Comparison of ENCODE assay signal across 8 cellular contexts in the genomic region with DNA sequence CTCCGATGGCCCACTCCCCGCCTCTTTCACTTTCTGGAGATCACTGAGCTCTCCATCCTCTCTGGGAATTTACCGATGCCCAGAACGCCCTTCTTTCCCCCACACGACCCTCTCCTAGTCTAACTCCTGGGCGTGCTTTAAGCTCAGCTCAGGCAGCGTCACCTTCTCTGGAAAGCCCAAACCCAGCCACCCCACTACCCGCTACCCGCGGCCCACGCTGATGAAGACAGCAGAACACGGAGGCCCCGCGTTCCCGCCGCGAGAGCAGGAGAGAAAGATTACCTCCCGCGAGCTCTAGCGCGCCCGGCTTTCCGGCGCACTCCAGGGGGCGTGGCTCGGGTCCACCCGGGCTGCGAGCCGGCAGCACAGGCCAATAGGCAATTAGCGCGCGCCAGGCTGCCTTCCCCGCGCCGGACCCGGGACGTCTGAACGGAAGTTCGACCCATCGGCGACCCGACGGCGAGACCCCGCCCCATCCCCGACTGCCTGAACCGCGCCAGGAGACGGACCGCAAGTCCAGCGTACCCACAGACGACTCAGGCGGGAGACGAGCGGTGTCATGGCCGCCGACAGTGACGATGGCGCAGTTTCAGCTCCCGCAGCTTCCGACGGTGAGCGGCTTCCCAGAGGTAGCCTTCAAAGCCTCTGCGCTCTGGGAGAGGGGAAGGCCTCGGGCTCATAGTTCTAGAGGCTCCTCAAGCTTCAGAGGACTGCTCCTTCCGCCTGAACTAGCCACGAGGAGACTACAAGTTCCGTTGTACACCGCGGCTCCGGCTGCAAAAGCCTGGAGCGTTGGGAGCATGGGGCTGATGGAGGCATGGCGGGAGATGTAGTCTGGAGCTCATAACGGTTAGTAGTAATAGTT. TPM values are rescaled to one million over a fixed set of nuclear protein-coding genes. Genes with fewer than 3 reads are reported as not detected.
DNase-seq lines count a peak whose midpoint lies in the region; TF ChIP-seq lines count a peak whose summit lies in the region.

A gene (minus strand): TSS at position 747 of the 865 bp plus-strand sequence. CDS start 5,935 bp downstream, outside the sequence.
A gene (plus strand): TSS at position 477 of the 865 bp plus-strand sequence. CDS start 83 bp downstream, at position 560.

- H3K4me1 Mint-ChIP-seq in neural progenitor cell = peaks cover 38% of the 10 kb centered on the region

- peak within 1 kb of the TSS; percentile 68 for H3K4me3 ChIP-seq in HFF-Myc (replicated peaks; ENCODE audit: low read depth, low read length)
- peak within 1 kb of the TSS; percentile 67 for H3K4me3 ChIP-seq in neural progenitor cell
- H3K4me3 ChIP-seq in stomach smooth muscle (ENCODE audit: low read length in 2 of 2) = peak within 1 kb of the TSS; percentile 68 to 97

- peaks cover 31% of the 10 kb centered on the region for H3K4me1 ChIP-seq in neural progenitor cell
- peaks cover 20% of the 10 kb centered on the region for H3K4me1 ChIP-seq in stomach smooth muscle (ENCODE audit: control insufficient read depth, insufficient read depth, low read length)

- no peaks in the 10 kb centered on the region for H3K9me3 ChIP-seq in neural progenitor cell (ENCODE audit: low read depth)
- no peaks in the 10 kb centered on the region for H3K9me3 ChIP-seq in stomach smooth muscle (ENCODE audit: control insufficient read depth in 2 of 2, low read length in 2 of 2)

- H3K9ac ChIP-seq in neural progenitor cell = peak within 1 kb of the TSS; percentile 80
- H3K9ac ChIP-seq in stomach smooth muscle (ENCODE audit: low read length in 2 of 2) = peak within 1 kb of the TSS; percentile 92 to 99

- no peak for TF ChIP-seq CTCF in HFF-Myc (IDR thresholded peaks at IDR 0.05; ENCODE audit: low read depth, low read length, missing control alignments)
- TF ChIP-seq CTCF in neural progenitor cell (IDR thresholded peaks at IDR 0.05) = no peak

- peak within 1 kb of the TSS; percentile 99 for H3K4me3 Mint-ChIP-seq in neural progenitor cell

- peaks cover 39% of the 10 kb centered on the region for H3F3A ChIP-seq in neural progenitor cell (ENCODE audit: low read depth)

- H3K36me3 ChIP-seq in neural progenitor cell (no peaks in the 10 kb centered on the region), stomach smooth muscle (ENCODE audit: control insufficient read depth in 2 of 2, insufficient read depth in 2 of 2, low read length in 2 of 2) (peaks cover 25 to 29% of the 10 kb centered on the region in 2 donors)

- DNase-seq in GM04503 (ENCODE audit: low read depth) (peak; percentile 51), HFF-Myc (ENCODE audit: extremely low read depth, low read depth) (peak; percentile 70), NAMALWA (ENCODE audit: low spot score) (peak; percentile 94), SK-MEL-5 (ENCODE audit: low read depth, low spot score) (peak; percentile 85), foreskin melanocyte (peak; percentile 94), neural progenitor cell (ENCODE audit: low spot score) (peak; percentile 96)
- DNase-seq in activated naive CD4-positive, alpha-beta T cell treated with Interleukin-2 at 50 U/mL for 16 hours = peak; percentile 94

- H3K4me2 ChIP-seq in neural progenitor cell = peak within 1 kb of the TSS; percentile 86

- no peaks in the 10 kb centered on the region for H3K9me3 Mint-ChIP-seq in neural progenitor cell

- H3K27ac ChIP-seq in neural progenitor cell (peak within 1 kb of the TSS; percentile 88), stomach smooth muscle (ENCODE audit: low read length) (peak within 1 kb of the TSS; percentile 98)

- H2AFZ ChIP-seq in neural progenitor cell (replicated peaks) = peak within 1 kb of the TSS; percentile 82

- peaks cover 65% of the 10 kb centered on the region for H3K79me2 ChIP-seq in neural progenitor cell (ENCODE audit: low read depth)

- H3K27me3 ChIP-seq in neural progenitor cell (no peaks in the 10 kb centered on the region), stomach smooth muscle (ENCODE audit: control insufficient read depth in 1 of 2, insufficient read depth in 2 of 2, low read length in 2 of 2) (no peaks in the 10 kb centered on the region)

- peak within 1 kb of the TSS; percentile 98 for H3K27ac Mint-ChIP-seq in neural progenitor cell

- no peaks in the 10 kb centered on the region for H4K20me1 ChIP-seq in neural progenitor cell (ENCODE audit: low read depth)

- H3K27me3 Mint-ChIP-seq in neural progenitor cell (ENCODE audit: insufficient read depth, low read depth) = peaks cover 2% of the 10 kb centered on the region

- H3K36me3 Mint-ChIP-seq in neural progenitor cell = peaks cover 25% of the 10 kb centered on the region

- in situ Hi-C loops in SK-MEL-5 (cut with HindIII; ENCODE audit: low pct_unique_long_range_greater_than_20kb, low sequenced_read_pairs) = no loop called here

RNA-seq across cellular contexts. Expression of the first gene that starts in this region (rescaled TPM):
- total RNA-seq in SK-MEL-5 (2014; rRNA removed; shearing (Covaris generic)) = 12.4 and 13.0 TPM in 2 replicates
- polyA plus RNA-seq in SK-MEL-5 (2015; cell fraction: cytosol; rRNA removed) = 14.0 and 14.8 TPM in 2 replicates
- 168 and 169 TPM in 2 replicates for polyA plus RNA-seq in SK-MEL-5 (2015; cell fraction: nucleus; rRNA removed)
- total RNA-seq in neural progenitor cell (ENCODE audit: low replicate concordance) = 48.2 and 89.7 TPM in 2 replicates

RNA-seq across cellular contexts. Expression of the second gene that starts in this region (rescaled TPM):
- total RNA-seq in SK-MEL-5 (2014; rRNA removed; shearing (Covaris generic)) = 10.5 and 13.5 TPM in 2 replicates
- polyA plus RNA-seq in SK-MEL-5 (2015; cell fraction: cytosol; rRNA removed) = 15.1 and 15.8 TPM in 2 replicates
- polyA plus RNA-seq in SK-MEL-5 (2015; cell fraction: nucleus; rRNA removed) = 21.0 and 32.2 TPM in 2 replicates
- 6.1 and 10.7 TPM in 2 replicates for total RNA-seq in neural progenitor cell (ENCODE audit: low replicate concordance)

Comparison
In these comparisons a context has a peak if more than half of its experiments do, and no peak if none do; other contexts are left out.
1. Peak in every context shown above with its lines: DNase-seq, H3K4me3 ChIP-seq and H3K27ac ChIP-seq.